ENCODE assay signal across 8 cellular contexts in the genomic region with DNA sequence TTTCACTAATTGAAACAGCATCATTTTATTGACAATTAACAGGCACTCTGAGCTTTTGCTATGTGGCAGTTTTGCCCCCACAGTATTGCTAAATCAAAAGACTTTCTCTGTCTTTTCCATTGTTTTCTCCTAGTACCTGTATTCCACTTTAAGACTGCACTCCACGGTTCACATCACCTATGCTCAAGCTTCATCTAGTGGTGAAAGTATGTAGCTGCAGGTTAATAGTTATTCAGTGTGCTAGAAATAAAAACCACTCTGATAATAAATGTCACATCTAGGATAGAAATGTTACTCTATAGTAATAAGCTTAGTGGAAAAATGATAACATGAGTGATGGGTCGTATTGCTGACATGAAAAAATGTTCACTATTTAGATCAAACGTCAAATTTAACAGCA. TPM values are rescaled to one million over a fixed set of nuclear protein-coding genes. Genes with fewer than 3 reads are reported as not detected.
DNase-seq lines count a peak whose midpoint lies in the region; ATAC-seq and TF ChIP-seq lines count a peak whose summit lies in the region.

No MANE protein-coding gene starts in this region.

- H3K4me3 ChIP-seq in heart right ventricle, result no peak overlapping the region

- no peak for ATAC-seq in heart right ventricle
- ATAC-seq in Right ventricle myocardium superior (ENCODE audit: poor library complexity), result no peak
- ATAC-seq in HG03103 (IDR thresholded peaks at IDR 0.05; ENCODE audit: low read depth, unreplicated experiment), result peak; percentile 55
- ATAC-seq in HG03460 (IDR thresholded peaks at IDR 0.05; ENCODE audit: unreplicated experiment), result no peak

- H3K9me3 ChIP-seq in heart right ventricle, result no peaks in the 10 kb centered on the region

- TF ChIP-seq CTCF in heart right ventricle (IDR thresholded peaks at IDR 0.05), result peak in 7 of 9 donors; percentile 24 to 45 (median 36)

- H3K4me1 ChIP-seq in heart right ventricle, result no peaks in the 10 kb centered on the region

- no peak overlapping the region for H3K27ac ChIP-seq in heart right ventricle

- H3K27me3 ChIP-seq in heart right ventricle, result no peaks in the 10 kb centered on the region

- DNase-seq in heart right ventricle, result no peak
- no peak for DNase-seq in Right ventricle myocardium superior
- peak; percentile 44 for DNase-seq in RKO (ENCODE audit: low spot score)
- DNase-seq in iPS-NIHi7 (ENCODE audit: extremely low spot score), result peak; percentile 20
- DNase-seq in NCI-H1436 treated with DMSO at 0.1 percent for 48 hours (lab: John Stamatoyannopoulos, UW), result no peak
- DNase-seq in NCI-H2081 treated with DMSO at 0.1 percent for 48 hours (lab: John Stamatoyannopoulos, UW), result no peak

- intact Hi-C loops in heart right ventricle (cut with DNase I), result loop anchor here in 1 of 10 donors (10.0 kb wide), 1 partner anchor 732 kb away; a partner anchor contains a TSS
- intact Hi-C loops in Right ventricle myocardium superior (cut with DNase I), result no loop called here

- H3K36me3 ChIP-seq in heart right ventricle, result peaks cover 0 to 38% (median 3%) of the 10 kb centered on the region in 9 donors

- WGBS in heart right ventricle, 2 donors, result 43 to 47% methylated on average over 3 of the region's 3 CpGs

RNA-seq across cellular contexts. Expression of a gene that starts 24.6 kb away (rescaled TPM):
- 1 to 10 TPM; 4.8 to 8.1 (median 6.8) TPM for total RNA-seq in heart right ventricle
- 1 to 10 TPM; 4.1 to 7.3 TPM for polyA plus RNA-seq in heart right ventricle
- 5.9 TPM for total RNA-seq in Right ventricle myocardium superior

RNA-seq across cellular contexts. Expression of a gene that starts 25.7 kb away (rescaled TPM):
- total RNA-seq in heart right ventricle (10 to 100 TPM; 29.3 to 51.8 (median 34.0) TPM), Right ventricle myocardium superior (28.4 TPM)
- polyA plus RNA-seq in heart right ventricle, result 10 to 100 TPM; 13.3 to 18.9 TPM

Comparison
In these comparisons a context has a peak if more than half of its experiments do, and no peak if none do; other contexts are left out.
1. DNase-seq: peak in RKO (single experiment) and iPS-NIHi7 (single experiment); none in heart right ventricle (0 of 2), Right ventricle myocardium superior (single experiment), NCI-H1436 treated with DMSO at 0.1 percent for 48 hours (single experiment) and NCI-H2081 treated with DMSO at 0.1 percent for 48 hours (single experiment).